ENCODE assay signal across 8 cellular contexts in the genomic region with DNA sequence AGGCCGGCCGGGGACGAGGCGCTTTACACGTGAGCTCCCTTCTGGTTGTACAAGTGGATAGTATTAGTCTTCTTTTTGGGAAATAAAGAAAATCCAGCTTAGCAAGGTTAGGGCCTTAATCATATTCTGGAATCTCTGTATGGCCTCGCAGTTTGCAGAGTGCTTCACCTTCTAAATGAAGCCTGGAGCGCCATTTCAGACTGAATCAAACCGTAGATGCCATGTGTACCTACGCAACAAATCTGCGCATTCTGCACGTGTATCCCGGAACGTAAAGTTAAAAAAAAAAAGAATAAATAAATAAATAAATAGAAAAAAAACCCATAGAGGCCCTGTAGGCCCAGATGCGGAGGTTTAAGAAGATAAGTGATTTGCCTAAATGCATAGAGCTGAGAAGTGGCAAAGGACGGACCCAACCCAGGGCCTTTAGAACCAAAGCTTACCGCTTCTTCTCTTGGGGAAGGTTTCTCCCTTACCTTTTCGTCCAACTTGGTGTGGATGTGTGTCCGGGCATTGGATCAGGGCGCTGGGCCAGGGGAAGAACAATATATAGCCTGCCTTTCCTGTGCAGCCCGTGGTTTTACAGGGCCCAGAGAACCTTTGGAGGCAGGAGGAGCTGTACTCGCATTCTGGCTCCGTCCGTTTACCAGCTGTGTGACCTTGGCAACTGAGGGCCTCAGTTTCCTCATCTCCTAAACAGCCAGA. TPM values are rescaled to one million over a fixed set of nuclear protein-coding genes. Genes with fewer than 3 reads are reported as not detected.
DNase-seq lines count a peak whose midpoint lies in the region; ATAC-seq, FAIRE-seq and TF ChIP-seq lines count a peak whose summit lies in the region.
"Had no signal": no experiment of that assay in that cellular context is flagged by ENCODE, and none has a peak within 500 bp of the region (broad histone marks: within the 10 kb centered on the region; RNA-seq: fewer than 3 reads in every experiment).

No MANE protein-coding gene starts in this region.

- H3K9me1 ChIP-seq in keratinocyte (ENCODE audit: control insufficient read depth, extremely low read depth, insufficient read depth, low read length), result no peaks in the 10 kb centered on the region

- RAD21 ChIA-PET in GM12878 (lab: Charles Lee; ENCODE audit: unreplicated experiment), result interaction anchor here (0.6 to 2.5 kb wide), 22 partner anchors 9 to 304 kb away, joined by 3 to 17 read pairs (median 4); no protein-coding TSS in a partner anchor

- no peak for TF ChIP-seq POLR2A in GM12878 (IDR thresholded peaks at IDR 0.05; ENCODE audit: low read depth, low read length)

- peak overlapping the region; percentile 39; the same call in 1 of the 2 replicates for H2AFZ ChIP-seq in GM12878 (ENCODE audit: control insufficient read depth, low read depth, low read length)
- H2AFZ ChIP-seq in keratinocyte (ENCODE audit: control insufficient read depth, low read length), result peak overlapping the region; percentile 86

- no TSS peak for BruUV-seq in GM12878 (replicated peaks; lab: Mats Ljungman, UMichigan)

- FAIRE-seq in GM12878 (lab: Jason Lieb, UNC) (no peak), keratinocyte (lab: Jason Lieb, UNC) (no peak)

- SMC1A ChIA-PET in GM12878 (lab: Charles Lee; ENCODE audit: uncharacterized antibody, unreplicated experiment), result interaction anchor here (0.7 to 6.0 kb wide), 20 partner anchors 11 to 262 kb away, joined by 3 to 42 read pairs (median 4); no protein-coding TSS in a partner anchor

- H3K79me2 ChIP-seq in GM12878 (ENCODE audit: control insufficient read depth, insufficient read depth, low read length) (peaks cover 14% of the 10 kb centered on the region), keratinocyte (ENCODE audit: control insufficient read depth, insufficient read depth, low read length) (peaks cover 35% of the 10 kb centered on the region)

- H3K27ac ChIP-seq in GM12878 (ENCODE audit: control insufficient read depth, insufficient read depth) (no peak overlapping the region), keratinocyte (ENCODE audit: control insufficient read depth, insufficient read depth, low read length) (peak overlapping the region; percentile 84), stomach smooth muscle (ENCODE audit: low read length) (peak overlapping the region; percentile 71)

- DNase-seq in GM12878 (ENCODE audit: low read depth, low spot score) (no peak), keratinocyte (ENCODE audit: low read depth, low spot score) (no peak), NCI-H187 (lab: John Stamatoyannopoulos, UW) (no peak)
- no peak for DNase-seq in activated CD8-positive, alpha-beta memory T cell treated with anti-CD3 and anti-CD28 coated beads, Interleukin-2, amount 50 U/mL, for 48 hours

- H3K4me2 ChIP-seq in GM12878 (ENCODE audit: control insufficient read depth, insufficient read depth) (peak overlapping the region; percentile 74), keratinocyte (ENCODE audit: control insufficient read depth, extremely low read depth, insufficient read depth, low read depth, low read length) (peak overlapping the region; percentile 81)

- intact Hi-C loops in GM12878 (cut with micrococcal nuclease; ENCODE audit: unreplicated experiment), result no loop called here

- 62% methylated on average over 23 of the region's 23 CpGs for WGBS in GM12878 (ENCODE audit: insufficient coverage, insufficient replicate concordance, low lambda C conversion rate, missing lambda C conversion rate)

- CTCF ChIA-PET in GM12878 (lab: Yijun Ruan, JAX), result interaction anchor here (0.6 to 2.6 kb wide), 18 partner anchors 10 to 303 kb away, joined by 3 to 9 read pairs (median 4); no protein-coding TSS in a partner anchor

- TF ChIP-seq CTCF in GM12878 (IDR thresholded peaks at IDR 0.05 in 2 of 3, conservative IDR thresholded peaks at IDR 0.05 in 1 of 3; ENCODE audit: control insufficient read depth in 2 of 3, extremely low read depth in 1 of 3, insufficient read depth in 1 of 3, low read depth in 3 of 3, low read length in 3 of 3) (no peak), keratinocyte (optimal IDR thresholded peaks at IDR 0.05 in 1 of 3, IDR thresholded peaks at IDR 0.05 in 1 of 3, conservative IDR thresholded peaks at IDR 0.05 in 1 of 3; ENCODE audit: extremely low read depth in 1 of 3, insufficient read depth in 2 of 3, low read length in 3 of 3) (peak in 1 of 3 experiments; percentile 48)

- peak; percentile 0 for ATAC-seq in HG03066 (IDR thresholded peaks at IDR 0.05; ENCODE audit: low read depth, unreplicated experiment)
- no peak for ATAC-seq in GM12878
- no peak for ATAC-seq in HG02884 (IDR thresholded peaks at IDR 0.05; ENCODE audit: unreplicated experiment)

- dilution Hi-C loops in keratinocyte (cut with MboI; ENCODE audit: extremely low pct_ligation_motif_present, low sequenced_read_pairs), result no loop called here

- H3K4me1 ChIP-seq in GM12878 (ENCODE audit: control insufficient read depth, insufficient read depth, low read length) (peaks cover 4% of the 10 kb centered on the region; the same call in 1 of the 2 replicates), keratinocyte (ENCODE audit: control insufficient read depth, extremely low read depth, insufficient read depth, low read length) (peaks cover 41% of the 10 kb centered on the region), stomach smooth muscle (ENCODE audit: control insufficient read depth, insufficient read depth, low read length) (peaks cover 17% of the 10 kb centered on the region)

- POLR2A ChIA-PET in GM12878 (lab: Charles Lee), result interaction anchor here (0.6 to 1.0 kb wide), 4 partner anchors 12 to 81 kb away, joined by 3 to 4 read pairs (median 3); no protein-coding TSS in a partner anchor

- H3K4me3 ChIP-seq in GM12878, result peak overlapping the region; percentile 63
- H3K4me3 ChIP-seq in keratinocyte (ENCODE audit: control insufficient read depth in 2 of 3, extremely low read depth in 1 of 3, insufficient read depth in 2 of 3, low read depth in 1 of 3, low read length in 3 of 3), result peak overlapping the region; percentile 81 to 96 (median 89)
- H3K4me3 ChIP-seq in stomach smooth muscle (ENCODE audit: low read length in 2 of 2), result peak overlapping the region; percentile 82 to 83

- no peak for TF ChIP-seq EP300 in GM12878 (IDR thresholded peaks at IDR 0.05; ENCODE audit: borderline replicate concordance in 1 of 2, control insufficient read depth in 1 of 2, low read depth in 2 of 2, low read length in 2 of 2)

- H3K9me3 ChIP-seq in GM12878 (replicated peaks; ENCODE audit: control insufficient read depth, insufficient read depth, low read length) (no peaks in the 10 kb centered on the region), keratinocyte (ENCODE audit: control insufficient read depth, low read depth, low read length) (no peaks in the 10 kb centered on the region), stomach smooth muscle (ENCODE audit: control insufficient read depth in 2 of 2, low read length in 2 of 2) (no peaks in the 10 kb centered on the region)

- in situ Hi-C loops in GM12878 (cut with MboI), result no loop called here

- H4K20me1 ChIP-seq in GM12878 (ENCODE audit: control insufficient read depth, insufficient read depth), result no peaks in the 10 kb centered on the region; the same call in 1 of the 2 replicates
- H4K20me1 ChIP-seq in keratinocyte (ENCODE audit: control insufficient read depth, extremely low read depth, insufficient read depth, low read length), result no peaks in the 10 kb centered on the region

- H3K27me3 ChIP-seq in GM12878 (replicated peaks in 1 of 2; ENCODE audit: control insufficient read depth in 2 of 2, insufficient read depth in 2 of 2, low read length in 1 of 2) (peaks cover 2 to 3% of the 10 kb centered on the region in 2 experiments; a peak in 3 of 4 replicates), keratinocyte (ENCODE audit: control insufficient read depth, extremely low read depth, insufficient read depth, low read length) (no peaks in the 10 kb centered on the region), stomach smooth muscle (ENCODE audit: control insufficient read depth in 1 of 2, insufficient read depth in 2 of 2, low read length in 2 of 2) (no peaks in the 10 kb centered on the region)

- TF ChIP-seq RAD21 in GM12878 (IDR thresholded peaks at IDR 0.05; ENCODE audit: insufficient read depth, low read depth, low read length), result no peak

- H3K36me3 ChIP-seq in GM12878 (ENCODE audit: control insufficient read depth in 2 of 2, insufficient read depth in 2 of 2, low read length in 1 of 2) (no peaks in the 10 kb centered on the region), keratinocyte (ENCODE audit: control insufficient read depth in 2 of 2, extremely low read depth in 1 of 2, insufficient read depth in 2 of 2, low read length in 2 of 2) (no peaks in the 10 kb centered on the region), stomach smooth muscle (ENCODE audit: control insufficient read depth in 2 of 2, insufficient read depth in 2 of 2, low read length in 2 of 2) (no peaks in the 10 kb centered on the region)

- H3K9ac ChIP-seq in GM12878 (ENCODE audit: control insufficient read depth, insufficient read depth, low read length), result no peak overlapping the region; the same call in 1 of the 2 replicates
- H3K9ac ChIP-seq in keratinocyte (ENCODE audit: control insufficient read depth, extremely low read depth, insufficient read depth, low read length), result peak overlapping the region; percentile 84
- H3K9ac ChIP-seq in stomach smooth muscle (ENCODE audit: low read length in 2 of 2), result peak overlapping the region; percentile 68

RNA-seq across cellular contexts. Expression of gene P3H2, which starts 0.5 kb away (rescaled TPM):
- total RNA-seq in GM12878 (2013; cell fraction: nucleolus; rRNA removed), result 161 and 165 TPM in 2 replicates
- 88.8 and 95.5 TPM in 2 replicates for total RNA-seq in GM12878 (2014; rRNA removed)
- 87.3 and 91.7 TPM in 2 replicates for total RNA-seq in GM12878 (2014; rRNA removed; fragmentation: Illumina TruSeq; extraction: Trizol)
- total RNA-seq in GM12878 (2021), result 68.3 and 69.4 TPM in 2 replicates
- polyA plus RNA-seq in GM12878 (2011; ENCODE audit: low read depth), result 29.2 TPM
- polyA plus RNA-seq in GM12878 (2011; rRNA removed), result 63.1 and 88.6 TPM in 2 replicates
- polyA plus RNA-seq in GM12878 (2011; cell fraction: cytosol; rRNA removed), result 34.7 and 48.4 TPM in 2 replicates
- 36.0 and 43.6 TPM in 2 replicates for polyA plus RNA-seq in GM12878 (2011; cell fraction: nucleus; rRNA removed)
- 41.4 and 41.6 TPM in 2 replicates for polyA plus RNA-seq in GM12878 (2012)
- 84.9 and 116 TPM in 2 replicates for polyA plus RNA-seq in GM12878 (2014; fragmentation: Illumina TruSeq; extraction: Trizol)
- 10 to 100 TPM; 27.0 to 36.7 TPM for polyA plus RNA-seq in GM12878 (2014; fragmentation: Nextera tagmentation; extraction: Ambion mirVana)
- polyA plus RNA-seq in GM12878 (2014; rRNA removed), result 69.3 and 83.6 TPM in 2 replicates
- 10 to 100 TPM; 82.7 to 97.6 TPM for polyA plus RNA-seq in GM12878 (2016; fragmentation: Nextera tagmentation; extraction: Ambion mirVana)
- 46.6 and 62.8 TPM in 2 replicates for polyA minus RNA-seq in GM12878 (2011; rRNA and poly(A)+ RNA removed)
- polyA minus RNA-seq in GM12878 (2011; cell fraction: cytosol; rRNA and poly(A)+ RNA removed), result 16.6 and 23.6 TPM in 2 replicates
- polyA minus RNA-seq in GM12878 (2011; cell fraction: nucleus; rRNA and poly(A)+ RNA removed), result 48.7 and 60.0 TPM in 2 replicates
- 80.7 to 115 TPM (median 91.4 TPM) in 3 replicates for polyA plus RNA-seq in keratinocyte
- 160 TPM for polyA plus RNA-seq in keratinocyte (2011; ENCODE audit: low read depth)
- polyA plus RNA-seq in keratinocyte (2011; cell fraction: cytosol; rRNA removed), result 56.0 and 77.5 TPM in 2 replicates
- polyA plus RNA-seq in keratinocyte (2011; cell fraction: nucleus; rRNA removed), result 143 and 179 TPM in 2 replicates
- polyA plus RNA-seq in keratinocyte (2012; ENCODE audit: low replicate concordance), result 43.2 and 72.1 TPM in 2 replicates
- 27.9 to 146 TPM (median 80.1 TPM) in 3 replicates for polyA minus RNA-seq in keratinocyte
- 72.9 TPM for polyA minus RNA-seq in keratinocyte (2011; cell fraction: cytosol; rRNA and poly(A)+ RNA removed)
- 119 and 286 TPM in 2 replicates for polyA minus RNA-seq in keratinocyte (2011; cell fraction: nucleus; rRNA and poly(A)+ RNA removed)
- total RNA-seq: activated CD4-positive, alpha-beta memory T cell treated with anti-CD3 and anti-CD28 coated beads for 36 hours had no signal
